Comparison of ENCODE assay signal across 1 cellular context in genomic region chr3:111112913-111113312, GRCh38.
TF ChIP-seq lines count a peak whose summit lies in the region.

No MANE protein-coding gene starts in this region.

TF ChIP-seq in GM23338, 12 proteins besides CTCF, POLR2A, EP300 and RAD21 (continued from another document):
- TF ChIP-seq ZNF462 (CRISPR knock-in tag; IDR thresholded peaks at IDR 0.05) = no peak
- TF ChIP-seq EZH2 (IDR thresholded peaks at IDR 0.05; ENCODE audit: low read depth, unreplicated experiment) = no peak
- TF ChIP-seq EZH2phosphoT487 (IDR thresholded peaks at IDR 0.05; ENCODE audit: unreplicated experiment) = no peak
- no peak for TF ChIP-seq ZNF114 (CRISPR knock-in tag; IDR thresholded peaks at IDR 0.05)
- TF ChIP-seq ETS1 (IDR thresholded peaks at IDR 0.05) = no peak
- no peak for TF ChIP-seq POLR2AphosphoS5 (IDR thresholded peaks at IDR 0.05; ENCODE audit: low read depth)
- no peak for TF ChIP-seq REST (IDR thresholded peaks at IDR 0.05; ENCODE audit: unreplicated experiment)
- TF ChIP-seq NANOG (IDR thresholded peaks at IDR 0.05; ENCODE audit: borderline replicate concordance) = no peak
- no peak for TF ChIP-seq ZNF331 (CRISPR knock-in tag; IDR thresholded peaks at IDR 0.05; ENCODE audit: low read depth)
- no peak for TF ChIP-seq CREB1 (CRISPR knock-in tag; IDR thresholded peaks at IDR 0.05; ENCODE audit: low read depth)
TF ChIP-seq in GM23338: peak in this region for 0.
